Comparison of ENCODE assay signal across 10 cellular contexts in genomic region chr2:152566728-152567069, GRCh38.
A peak's percentile ranks its signal among the peaks of the same experiment; 100 is the strongest.
DNase-seq lines count a peak whose midpoint lies in the region; ATAC-seq, FAIRE-seq and TF ChIP-seq lines count a peak whose summit lies in the region.
"Had no signal": no experiment of that assay in that cellular context is flagged by ENCODE, and none has a peak within 500 bp of the region (broad histone marks: within the 10 kb centered on the region; RNA-seq: fewer than 3 reads in every experiment).

No MANE protein-coding gene starts in this region.

- peak; percentile 61 for FAIRE-seq in H54 (lab: Jason Lieb, UNC)

- ATAC-seq in HG03575 (IDR thresholded peaks at IDR 0.05; ENCODE audit: extremely low read depth, insufficient number of reproducible peaks, low FRiP score, unreplicated experiment), result peak; percentile 13
- ATAC-seq: psoas muscle had no signal

- H3K4me3 ChIP-seq in GM12865 (ENCODE audit: low read depth, low read length) (no peak overlapping the region), left ventricle myocardium inferior (no peak overlapping the region)
- H3K4me3 ChIP-seq: psoas muscle had no signal

- H3K36me3 ChIP-seq in left ventricle myocardium inferior, result no peaks in the 10 kb centered on the region

- TF ChIP-seq CTCF in GM12865 (IDR thresholded peaks at IDR 0.05; ENCODE audit: insufficient read depth, low read depth, low read length, missing control alignments) (no peak), left ventricle myocardium inferior (IDR thresholded peaks at IDR 0.05; ENCODE audit: borderline replicate concordance) (no peak)

- no peaks in the 10 kb centered on the region for H3K27me3 ChIP-seq in left ventricle myocardium inferior (ENCODE audit: low read depth)

- DNase-seq in GM12865 (ENCODE audit: low read depth), result peak; percentile 84
- no peak for DNase-seq in H54 (ENCODE audit: insufficient read length, low spot score)
- peak; percentile 56 for DNase-seq in islet precursor cell
- no peak for DNase-seq in left ventricle myocardium inferior
- no peak for DNase-seq in putamen (ENCODE audit: low spot score)
- DNase-seq in cortex of kidney (lab: John Stamatoyannopoulos, UW), result no peak
- DNase-seq in iPS-NIHi11 (ENCODE audit: low spot score), result no peak
- DNase-seq: psoas muscle had no signal

- no peak for TF ChIP-seq POLR2A in H54 (IDR thresholded peaks at IDR 0.05; ENCODE audit: low read depth, low read length)

- H3K27ac ChIP-seq in left ventricle myocardium inferior (replicated peaks), result no peak overlapping the region
- H3K27ac ChIP-seq: C4-2B, psoas muscle had no signal

- H3K4me1 ChIP-seq in left ventricle myocardium inferior, result peaks cover 40% of the 10 kb centered on the region

- intact Hi-C loops in left ventricle myocardium inferior (cut with micrococcal nuclease), result no loop called here

- no peaks in the 10 kb centered on the region for H3K9me3 ChIP-seq in left ventricle myocardium inferior (replicated peaks)
- H3K9me3 ChIP-seq: psoas muscle had no signal

Comparison
In these comparisons a context has a peak if more than half of its experiments do, and no peak if none do; other contexts are left out.
1. DNase-seq: peak in GM12865 (single experiment) and islet precursor cell (single experiment); none in H54 (single experiment), left ventricle myocardium inferior (single experiment), putamen (single experiment), cortex of kidney (single experiment) and iPS-NIHi11 (single experiment).